In the genomic region with DNA sequence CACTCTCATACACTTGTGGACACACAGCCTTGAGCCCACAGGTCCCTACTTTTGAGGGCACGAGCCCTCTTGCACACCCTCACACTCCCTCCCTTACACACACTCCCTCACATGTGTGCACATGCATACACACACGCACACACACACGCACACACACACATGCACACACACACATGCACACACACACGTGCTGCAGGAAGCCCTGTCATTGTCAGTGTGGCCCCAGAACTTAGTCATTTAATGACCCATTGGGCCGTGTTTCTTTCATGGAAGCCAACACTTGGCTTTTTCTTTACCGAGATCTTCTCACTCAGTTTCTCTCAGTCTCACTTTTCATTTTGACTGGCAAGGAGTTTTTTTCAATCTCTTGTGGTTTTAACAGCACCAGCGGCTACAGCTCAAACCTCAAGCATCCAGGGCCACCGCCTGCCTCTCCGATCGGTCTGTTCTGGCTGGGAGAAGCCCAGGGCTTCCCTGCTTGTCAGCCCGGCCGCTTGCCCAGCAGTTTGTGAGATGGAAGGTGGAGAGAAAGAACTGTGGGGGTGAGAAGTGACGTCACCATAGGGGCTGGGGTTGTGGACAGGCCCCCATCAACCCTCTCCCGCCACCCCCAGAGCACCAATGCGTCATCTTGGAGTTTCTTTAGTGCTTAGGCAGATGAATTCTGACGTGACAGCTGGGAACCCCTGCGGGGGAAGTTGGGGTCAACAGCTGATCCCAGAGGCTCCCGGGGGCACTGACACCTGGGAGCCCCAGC, we compare ENCODE assay signal across 9 cellular contexts. TPM values are rescaled to one million over a fixed set of nuclear protein-coding genes. Genes with fewer than 3 reads are reported as not detected.
A peak's percentile ranks its signal among the peaks of the same experiment; 100 is the strongest.
DNase-seq lines count a peak whose midpoint lies in the region; ATAC-seq, FAIRE-seq and TF ChIP-seq lines count a peak whose summit lies in the region.
"Had no signal": no experiment of that assay in that cellular context is flagged by ENCODE, and none has a peak within 500 bp of the region (broad histone marks: within the 10 kb centered on the region; RNA-seq: fewer than 3 reads in every experiment).

No MANE protein-coding gene starts in this region.

- H3K9me3 Mint-ChIP-seq in T-cell = no peaks in the 10 kb centered on the region
- no peaks in the 10 kb centered on the region for H3K9me3 Mint-ChIP-seq in immature natural killer cell

- H3K27me3 Mint-ChIP-seq in T-cell (no peaks in the 10 kb centered on the region), immature natural killer cell (ENCODE audit: low read depth in 3 of 3) (peaks cover 3 to 7% (median 6%) of the 10 kb centered on the region in 3 donors)

- FAIRE-seq in small intestine (lab: Jason Lieb, UNC) = no peak

- H3K36me3 Mint-ChIP-seq in T-cell (no peaks in the 10 kb centered on the region), immature natural killer cell (no peaks in the 10 kb centered on the region)
- H3K36me3 Mint-ChIP-seq: brain had no signal

- H3K4me1 Mint-ChIP-seq in T-cell (peaks cover 4 to 13% (median 7%) of the 10 kb centered on the region in 3 donors), immature natural killer cell (peaks cover 0 to 1% of the 10 kb centered on the region in 2 donors)

- CTCF ChIA-PET in T-cell (lab: Charles Lee) = no interaction called here

- H3K27ac ChIP-seq in heart right ventricle = no peak overlapping the region
- H3K27ac ChIP-seq in small intestine (ENCODE audit: low read depth in 1 of 2, low read length in 1 of 2) = no peak overlapping the region

- POLR2A ChIA-PET in T-cell (lab: Charles Lee) = no interaction called here

- 69 to 73% methylated on average over 18 of the region's 18 CpGs for WGBS in heart right ventricle, 2 donors
- WGBS in small intestine, 3 donors = 51 to 60% (median 56%) methylated on average over 18 of the region's 18 CpGs

- H3K27me3 ChIP-seq in heart right ventricle = no peaks in the 10 kb centered on the region
- H3K27me3 ChIP-seq in small intestine (ENCODE audit: control insufficient read depth in 2 of 2, insufficient read depth in 2 of 2, low read length in 2 of 2) = no peaks in the 10 kb centered on the region

- H3K4me1 ChIP-seq in heart right ventricle (peaks cover 0 to 14% (median 8%) of the 10 kb centered on the region in 9 donors), small intestine (ENCODE audit: control insufficient read depth in 2 of 2, insufficient read depth in 1 of 2, low read depth in 1 of 2, low read length in 1 of 2) (no peaks in the 10 kb centered on the region)

- no peak overlapping the region for H3K27ac Mint-ChIP-seq in T-cell
- H3K27ac Mint-ChIP-seq in immature natural killer cell = no peak overlapping the region
- H3K27ac Mint-ChIP-seq: brain had no signal

- H3K4me3 ChIP-seq in heart right ventricle (no peak overlapping the region), small intestine (ENCODE audit: low read depth in 1 of 2, low read length in 2 of 2) (no peak overlapping the region)

- in situ Hi-C loops in KBM-7 (cut with MboI; ENCODE audit: low pct_unique_long_range_greater_than_20kb, low sequenced_read_pairs) = no loop called here

- ATAC-seq in GM21737 (IDR thresholded peaks at IDR 0.05; ENCODE audit: unreplicated experiment) (peak; percentile 33), T-cell (replicated peaks in 1 of 4) (peak; percentile 62 to 73 (median 68)), heart right ventricle (no peak)

- TF ChIP-seq CTCF in GM10266 (IDR thresholded peaks at IDR 0.05; ENCODE audit: control insufficient read depth, insufficient read depth, low read depth, missing control alignments) (no peak), heart right ventricle (IDR thresholded peaks at IDR 0.05) (no peak)

- intact Hi-C loops in heart right ventricle (cut with DNase I) = no loop called here

- no peak overlapping the region for H3K4me3 Mint-ChIP-seq in T-cell
- H3K4me3 Mint-ChIP-seq in immature natural killer cell = no peak overlapping the region
- H3K4me3 Mint-ChIP-seq: brain had no signal

- H3K9me3 ChIP-seq in heart right ventricle (no peaks in the 10 kb centered on the region), small intestine (ENCODE audit: control insufficient read depth, low read depth) (no peaks in the 10 kb centered on the region)

- DNase-seq in GM10266 (ENCODE audit: extremely low spot score) (peak; percentile 77), T-cell (peak in 23 of 34 experiments; percentile 3 to 41 (median 23)), immature natural killer cell (peak; percentile 70 to 74 (median 73)), KBM-7 (no peak), heart right ventricle (no peak), NCI-H1048 (lab: John Stamatoyannopoulos, UW) (no peak), small intestine (no peak)

- no peaks in the 10 kb centered on the region for H3K36me3 ChIP-seq in heart right ventricle
- no peaks in the 10 kb centered on the region for H3K36me3 ChIP-seq in small intestine (ENCODE audit: control insufficient read depth in 2 of 2, insufficient read depth in 2 of 2, low read length in 2 of 2)

RNA-seq across cellular contexts. Expression of a gene that starts 15.8 kb away (rescaled TPM):
- total RNA-seq in T-cell (under 1 TPM in 4 of 5 donors, not detected in 1; 0.20 to 0.53 (median 0.33) TPM), heart right ventricle (1 to 10 TPM in 5 of 10 donors, under 1 TPM in 5; 0.21 to 1.7 (median 0.97) TPM)
- polyA plus RNA-seq in immature natural killer cell (under 1 TPM in 1 of 3 donors, not detected in 2; 0.09 TPM), heart right ventricle (1 to 10 TPM; 1.4 to 2.4 TPM), small intestine (1 to 10 TPM in 1 of 3 donors, under 1 TPM in 1, not detected in 1; 0.54 to 2.1 TPM)

RNA-seq across cellular contexts. Expression of a gene that starts 28.0 kb away (rescaled TPM):
- total RNA-seq in T-cell = 10 to 100 TPM; 26.5 to 51.3 (median 43.4) TPM
- polyA plus RNA-seq in immature natural killer cell = 10 to 100 TPM; 29.0 to 34.4 (median 32.4) TPM
- 10 to 100 TPM; 10.2 to 17.4 (median 15.0) TPM for total RNA-seq in heart right ventricle
- 10 to 100 TPM; 25.5 to 35.2 TPM for polyA plus RNA-seq in heart right ventricle
- polyA plus RNA-seq in small intestine = 10 to 100 TPM; 25.4 to 65.7 (median 52.8) TPM

Comparison
In these comparisons a context has a peak if more than half of its experiments do, and no peak if none do; other contexts are left out.
1. DNase-seq: peak in GM10266 (single experiment), T-cell (23 of 34) and immature natural killer cell (3 of 3); none in KBM-7 (single experiment), heart right ventricle (0 of 2), NCI-H1048 (single experiment) and small intestine (single experiment).
2. ATAC-seq: peak in GM21737 (single experiment) and T-cell (4 of 4); none in heart right ventricle (0 of 8).